In genomic region chr16:81542609-81543570, GRCh38 we compare ENCODE assay signal across 1 cellular context.
A peak's percentile ranks its signal among the peaks of the same experiment; 100 is the strongest.
TF ChIP-seq lines count a peak whose summit lies in the region.

No MANE protein-coding gene starts in this region.

TF ChIP-seq in HepG2, 621 proteins besides CTCF, POLR2A, EP300 and RAD21 (continued from another document and continues in another):
- no peak for TF ChIP-seq HMGXB3 (CRISPR knock-in tag; IDR thresholded peaks at IDR 0.05; ENCODE audit: borderline replicate concordance)
- TF ChIP-seq ZNF207 (IDR thresholded peaks at IDR 0.05; ENCODE audit: borderline replicate concordance): no peak
- no peak for TF ChIP-seq XRCC5 (optimal IDR thresholded peaks at IDR 0.05; ENCODE audit: low read length)
- TF ChIP-seq ZNF766 (CRISPR knock-in tag; IDR thresholded peaks at IDR 0.05; ENCODE audit: borderline replicate concordance): no peak
- TF ChIP-seq MXD3 (CRISPR knock-in tag; IDR thresholded peaks at IDR 0.05): no peak
- no peak; the same call in 1 of the 2 replicates for TF ChIP-seq CBX5 (CRISPR knock-in tag; IDR thresholded peaks at IDR 0.05; ENCODE audit: borderline replicate concordance)
- TF ChIP-seq PRDM15 (CRISPR knock-in tag; IDR thresholded peaks at IDR 0.05): no peak
- TF ChIP-seq HNRNPH1 (optimal IDR thresholded peaks at IDR 0.05; ENCODE audit: low read depth, low read length): no peak
- TF ChIP-seq ZFP1 (CRISPR knock-in tag; IDR thresholded peaks at IDR 0.05): no peak
- TF ChIP-seq ZFY (CRISPR knock-in tag; IDR thresholded peaks at IDR 0.05): peak; percentile 68; the same call in 1 of the 2 replicates
- no peak for TF ChIP-seq NFE2L2 (IDR thresholded peaks at IDR 0.05; ENCODE audit: low read length)
- peak; percentile 69; the same call in 1 of the 2 replicates for TF ChIP-seq HNF4A (CRISPR knock-in tag; IDR thresholded peaks at IDR 0.05)
- TF ChIP-seq KLF6 (CRISPR knock-in tag; IDR thresholded peaks at IDR 0.05): no peak
- no peak for TF ChIP-seq GRHL1 (CRISPR knock-in tag; conservative IDR thresholded peaks at IDR 0.05)
- TF ChIP-seq ZNF614 (CRISPR knock-in tag; IDR thresholded peaks at IDR 0.05; ENCODE audit: borderline replicate concordance): peak; percentile 78
- TF ChIP-seq NAIF1 (CRISPR knock-in tag; IDR thresholded peaks at IDR 0.05; ENCODE audit: borderline replicate concordance): no peak
- no peak for TF ChIP-seq ZNF441 (CRISPR knock-in tag; IDR thresholded peaks at IDR 0.05; ENCODE audit: borderline replicate concordance)
- TF ChIP-seq ZNF33A (CRISPR knock-in tag; IDR thresholded peaks at IDR 0.05; ENCODE audit: borderline replicate concordance): no peak
- no peak for TF ChIP-seq ZNF496 (CRISPR knock-in tag; IDR thresholded peaks at IDR 0.05; ENCODE audit: insufficient replicate concordance)
- TF ChIP-seq TOE1 (CRISPR knock-in tag; IDR thresholded peaks at IDR 0.05): no peak
- TF ChIP-seq CBX1 (IDR thresholded peaks at IDR 0.05; ENCODE audit: low read depth): no peak
- TF ChIP-seq ZMYM4 (CRISPR knock-in tag; IDR thresholded peaks at IDR 0.05): no peak; the same call in 1 of the 2 replicates
- TF ChIP-seq RFXAP (CRISPR knock-in tag; IDR thresholded peaks at IDR 0.05; ENCODE audit: borderline replicate concordance): no peak; the same call in 1 of the 2 replicates
- peak; percentile 20; the same call in 1 of the 2 replicates for TF ChIP-seq ERF (CRISPR knock-in tag; IDR thresholded peaks at IDR 0.05)
- no peak for TF ChIP-seq MLXIP (CRISPR knock-in tag; IDR thresholded peaks at IDR 0.05; ENCODE audit: borderline replicate concordance)
- peak; percentile 92 for TF ChIP-seq SAP130 (CRISPR knock-in tag; IDR thresholded peaks at IDR 0.05; ENCODE audit: low read depth)
- TF ChIP-seq RBAK (CRISPR knock-in tag; IDR thresholded peaks at IDR 0.05): no peak
- TF ChIP-seq MTERF4 (CRISPR knock-in tag; IDR thresholded peaks at IDR 0.05): no peak
- TF ChIP-seq FOXK1 (CRISPR knock-in tag; IDR thresholded peaks at IDR 0.05; ENCODE audit: borderline replicate concordance, low read depth): no peak
- TF ChIP-seq ZNF605 (CRISPR knock-in tag; IDR thresholded peaks at IDR 0.05): peak; percentile 64; the same call in 1 of the 2 replicates
- no peak for TF ChIP-seq ZBTB26 (CRISPR knock-in tag; IDR thresholded peaks at IDR 0.05; ENCODE audit: borderline replicate concordance)
- peak; percentile 93 for TF ChIP-seq PATZ1 (CRISPR knock-in tag; IDR thresholded peaks at IDR 0.05)
- peak; percentile 39; the same call in 1 of the 2 replicates for TF ChIP-seq TFAP4 (IDR thresholded peaks at IDR 0.05; ENCODE audit: borderline replicate concordance, low read depth)
- TF ChIP-seq TERF1 (CRISPR knock-in tag; IDR thresholded peaks at IDR 0.05): no peak
- TF ChIP-seq AKAP8 (CRISPR knock-in tag; IDR thresholded peaks at IDR 0.05): 0 out of 2 replicates have a peak, but pooled peaks have one; percentile 18
- TF ChIP-seq TCF7L2 (IDR thresholded peaks at IDR 0.05; ENCODE audit: low read depth, low read length): no peak
- no peak for TF ChIP-seq TRIM24 (CRISPR knock-in tag; IDR thresholded peaks at IDR 0.05)
- no peak for TF ChIP-seq NRL (CRISPR knock-in tag; IDR thresholded peaks at IDR 0.05; ENCODE audit: borderline replicate concordance)
- peak; percentile 22 for TF ChIP-seq GABPB1 (CRISPR knock-in tag; IDR thresholded peaks at IDR 0.05)
- TF ChIP-seq RARG (CRISPR knock-in tag; IDR thresholded peaks at IDR 0.05; ENCODE audit: low read depth): no peak
- no peak for TF ChIP-seq ZNF550 (CRISPR knock-in tag; IDR thresholded peaks at IDR 0.05; ENCODE audit: borderline replicate concordance)
- TF ChIP-seq DRAP1 (CRISPR knock-in tag; IDR thresholded peaks at IDR 0.05): peak; percentile 38
- TF ChIP-seq NCOA1 (CRISPR knock-in tag; IDR thresholded peaks at IDR 0.05): no peak
